Comparison of ENCODE assay signal across 20 cellular contexts in the genomic region with DNA sequence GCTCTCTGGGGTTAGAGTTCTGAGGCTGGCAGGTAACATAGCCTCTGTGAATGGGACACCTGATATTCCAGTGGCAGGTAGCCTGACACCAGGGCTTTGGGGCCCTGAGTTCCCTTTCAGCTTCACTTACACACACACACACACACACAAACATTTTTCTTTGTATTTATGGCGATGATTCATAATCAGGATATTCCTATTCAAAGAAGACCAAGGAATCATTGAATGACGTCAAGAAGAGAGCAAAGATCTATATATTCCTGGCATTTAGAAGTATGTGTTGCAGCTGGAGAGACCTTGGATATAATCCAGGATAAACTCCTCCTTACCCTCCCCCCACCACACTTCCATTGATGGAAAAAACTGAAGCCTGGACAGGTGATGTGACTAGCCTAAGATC. TPM values are rescaled to one million over a fixed set of nuclear protein-coding genes. Genes with fewer than 3 reads are reported as not detected.
"Had no signal": no experiment of that assay in that cellular context is flagged by ENCODE, and none has a peak within 500 bp of the region (broad histone marks: within the 10 kb centered on the region; RNA-seq: fewer than 3 reads in every experiment).

No MANE protein-coding gene starts in this region.

- H3K4me1 ChIP-seq: colonic mucosa, left lung, upper lobe of right lung had no signal

- H3K9me3 ChIP-seq: colonic mucosa, upper lobe of right lung had no signal

- H3K27ac ChIP-seq: colonic mucosa, left lung, upper lobe of right lung, VCaP had no signal

- H3K27ac Mint-ChIP-seq: activated naive CD4-positive, alpha-beta T cell treated with anti-CD3 and anti-CD28 coated beads, Interleukin-2, amount 50 U/mL, for 72 hours; nephron progenitor cell had no signal

- H3K4me1 Mint-ChIP-seq: central memory CD8-positive, alpha-beta T cell had no signal

- H3K36me3 ChIP-seq: colonic mucosa, left lung, upper lobe of right lung had no signal

- H3K4me3 Mint-ChIP-seq: central memory CD8-positive, alpha-beta T cell; nephron progenitor cell had no signal

- H3K4me3 ChIP-seq: colonic mucosa, left lung, upper lobe of right lung had no signal

- H3K27me3 ChIP-seq: colonic mucosa, left lung, upper lobe of right lung had no signal

- ATAC-seq: esophagus mucosa, left lung, upper lobe of right lung had no signal

- DNase-seq: activated CD4-positive, alpha-beta T cell treated with anti-CD3 and anti-CD28 coated beads for 1 hour; activated CD4-positive, alpha-beta T cell treated with anti-CD3 and anti-CD28 coated beads, Interleukin-2, amount 50 U/mL, for 4 hours; activated gamma-delta T cell; colonic mucosa; kidney; left lung; nephron progenitor cell; nucleus accumbens; posterior cingulate gyrus; retina; stimulated activated CD4-positive, alpha-beta T cell treated with anti-CD3 and anti-CD28 coated beads, Interleukin-12 subunit alpha, Interleukin-12 subunit beta, amount 100 ng/mL, for 4 hours; stimulated activated CD8-positive, alpha-beta memory T cell treated with anti-CD3 and anti-CD28 coated beads, Interleukin-4, amount 100 ng/mL, for 48 hours; stimulated activated naive CD4-positive, alpha-beta T cell; T-helper 2 cell; upper lobe of right lung had no signal

RNA-seq across cellular contexts. Expression of a gene that starts 7.9 kb away (rescaled TPM):
- total RNA-seq: activated naive CD4-positive, alpha-beta T cell treated with anti-CD3 and anti-CD28 coated beads, Interleukin-2, amount 50 U/mL, for 72 hours; fibroblast of villous mesenchyme had no signal
